ENCODE assay signal across 25 cellular contexts in genomic region chr5:142009886-142010285, GRCh38.
"Had no signal": no experiment of that assay in that cellular context is flagged by ENCODE, and none has a peak within 500 bp of the region (broad histone marks: within the 10 kb centered on the region; RNA-seq: fewer than 3 reads in every experiment).

No MANE protein-coding gene starts in this region.

- DNase-seq: activated CD4-positive, alpha-beta T cell treated with anti-CD3 and anti-CD28 coated beads for 4 hours; activated CD8-positive, alpha-beta T cell treated with anti-CD3 and anti-CD28 coated beads for 36 hours; activated naive CD4-positive, alpha-beta T cell treated with anti-CD3 and anti-CD28 coated beads, Interleukin-2, amount 10 ng/mL, durations not matched to agents 7 days and 5 days; activated T-cell treated with anti-CD3 and anti-CD28 coated beads, Interleukin-2, amount 50 U/mL, for 4 hours; cerebellar nuclear complex; colonic mucosa; effector CD8-positive, alpha-beta T cell; esophagus squamous epithelium; foreskin melanocyte; heart right ventricle; kidney glomerular epithelial cell; lower lobe of right lung; mesenchymal stem cell; posterior cingulate gyrus; right cardiac atrium; spleen; stimulated activated naive CD4-positive, alpha-beta T cell treated with Interleukin-2 at 50 U/mL for 16 hours; T-helper 9 cell had no signal

- H3K36me3 Mint-ChIP-seq: natural killer cell treated with Interleukin-12 subunit alpha and Interleukin-12 subunit beta and Interleukin-15 and Interleukin-18, amount 100 ng/mL, for 72 hours had no signal

- H3K27ac Mint-ChIP-seq: activated T-helper 2 cell treated with anti-CD3 and anti-CD28 coated beads, Interferon-gamma antibody, Interleukin-2, Interleukin-4, amounts not matched to agents 10 μg/mL and 5 μg/mL and 100 μg/mL, durations not matched to agents 14 hours and 24 hours and 36 hours; natural killer cell treated with Interleukin-12 subunit alpha and Interleukin-12 subunit beta and Interleukin-15 and Interleukin-18, amount 100 ng/mL, for 72 hours had no signal

- H3K36me3 ChIP-seq: cardiac muscle cell, colonic mucosa had no signal

- H3K9me3 ChIP-seq: ascending aorta, colonic mucosa, esophagus squamous epithelium, heart right ventricle, lower lobe of right lung, spleen, tibial nerve had no signal

- H3K4me1 ChIP-seq: colonic mucosa had no signal

- H3K27me3 ChIP-seq: ascending aorta, cardiac muscle cell, colonic mucosa, esophagus squamous epithelium, heart right ventricle, spleen, tibial nerve had no signal

- H3K9me3 Mint-ChIP-seq: activated CD8-positive, alpha-beta T cell treated with anti-CD3 and anti-CD28 coated beads for 36 hours; activated naive CD4-positive, alpha-beta T cell treated with anti-CD3 and anti-CD28 coated beads, Interleukin-2, amount 10 ng/mL, durations not matched to agents 7 days and 5 days; activated T-cell treated with anti-CD3 and anti-CD28 coated beads, Interleukin-2, amount 50 U/mL, for 4 hours; activated T-helper 2 cell treated with anti-CD3 and anti-CD28 coated beads, Interferon-gamma antibody, Interleukin-2, Interleukin-4, amounts not matched to agents 10 μg/mL and 5 μg/mL and 100 μg/mL, durations not matched to agents 14 hours and 24 hours and 36 hours; brain; natural killer cell treated with Interleukin-12 subunit alpha and Interleukin-12 subunit beta and Interleukin-15 and Interleukin-18, amount 100 ng/mL, for 72 hours had no signal

- H3K27me3 Mint-ChIP-seq: activated CD8-positive, alpha-beta T cell treated with anti-CD3 and anti-CD28 coated beads for 36 hours; activated naive CD4-positive, alpha-beta T cell treated with anti-CD3 and anti-CD28 coated beads, Interleukin-2, amount 10 ng/mL, durations not matched to agents 7 days and 5 days; natural killer cell treated with Interleukin-12 subunit alpha and Interleukin-12 subunit beta and Interleukin-15 and Interleukin-18, amount 100 ng/mL, for 72 hours had no signal

- H3K4me3 Mint-ChIP-seq: activated CD8-positive, alpha-beta T cell treated with anti-CD3 and anti-CD28 coated beads for 36 hours; activated naive CD4-positive, alpha-beta T cell treated with anti-CD3 and anti-CD28 coated beads, Interleukin-2, amount 10 ng/mL, durations not matched to agents 7 days and 5 days; activated T-cell treated with anti-CD3 and anti-CD28 coated beads, Interleukin-2, amount 50 U/mL, for 4 hours; brain; natural killer cell treated with Interleukin-12 subunit alpha and Interleukin-12 subunit beta and Interleukin-15 and Interleukin-18, amount 100 ng/mL, for 72 hours had no signal

- H3K4me3 ChIP-seq: ascending aorta, cardiac muscle cell, colonic mucosa, esophagus squamous epithelium, heart right ventricle, lower lobe of right lung, SK-N-MC, spleen, tibial nerve had no signal
